ENCODE assay signal across 8 cellular contexts in genomic region chr10:27998954-27999275, GRCh38. TPM values are rescaled to one million over a fixed set of nuclear protein-coding genes. Genes with fewer than 3 reads are reported as not detected.
DNase-seq lines count a peak whose midpoint lies in the region; ATAC-seq and TF ChIP-seq lines count a peak whose summit lies in the region.

ODAD2 (minus strand) TSS chr10:27999079; CDS start chr10:27995142, 3,937 bp downstream.

- H3K4me3 ChIP-seq in AG04450 (ENCODE audit: low read depth, low read length): peak within 1 kb of the TSS; percentile 72
- H3K4me3 ChIP-seq in ectodermal cell (ENCODE audit: insufficient read depth, low read depth, low read length): peak within 1 kb of the TSS; percentile 68

- no peaks in the 10 kb centered on the region for H3K4me1 ChIP-seq in ectodermal cell (ENCODE audit: control insufficient read depth, insufficient read depth, low read length)

- peak within 1 kb of the TSS; percentile 34 for H3K27ac ChIP-seq in AG04450 (ENCODE audit: low read depth, low read length)
- H3K27ac ChIP-seq in KOPT-K1 (ENCODE audit: low read depth, low read length, poor library complexity, severe bottlenecking): peak within 1 kb of the TSS; percentile 55
- H3K27ac ChIP-seq in ectodermal cell (ENCODE audit: insufficient read depth, low read depth, low read length, poor library complexity, severe bottlenecking): no peak within 1 kb of the TSS

- peak within 1 kb of the TSS; percentile 88 to 93 (median 91) for H3K4me3 Mint-ChIP-seq in nephron

- CTCF ChIA-PET in AG04450 (lab: Charles Lee): no interaction called here

- H3K36me3 ChIP-seq in KOPT-K1 (ENCODE audit: insufficient read depth, low read length) (no peaks in the 10 kb centered on the region), ectodermal cell (ENCODE audit: control insufficient read depth, insufficient read depth, low read length) (no peaks in the 10 kb centered on the region)

- peaks cover 1% of the 10 kb centered on the region for H3K27me3 ChIP-seq in AG04450 (ENCODE audit: control insufficient read depth, insufficient read depth, low read length)
- no peaks in the 10 kb centered on the region for H3K27me3 ChIP-seq in ectodermal cell (ENCODE audit: control insufficient read depth, insufficient read depth, low read length, poor library complexity, severe bottlenecking)

- no peaks in the 10 kb centered on the region for H3K36me3 Mint-ChIP-seq in nephron (ENCODE audit: low read depth)

- peaks cover 2% of the 10 kb centered on the region for H3K9me3 Mint-ChIP-seq in nephron

- DNase-seq in AG04450 (ENCODE audit: low read depth, low spot score) (no peak), OCI-M1 (lab: John Stamatoyannopoulos, UW) (no peak)

- H3K27ac Mint-ChIP-seq in nephron: peak within 1 kb of the TSS; percentile 68 to 89 (median 73)

- H3K27me3 Mint-ChIP-seq in nephron (ENCODE audit: low read depth): peaks cover 14% of the 10 kb centered on the region

- ATAC-seq in HG03159 (IDR thresholded peaks at IDR 0.05; ENCODE audit: unreplicated experiment) (no peak), HG02763 (IDR thresholded peaks at IDR 0.05; ENCODE audit: unreplicated experiment) (no peak), GM19035 (IDR thresholded peaks at IDR 0.05; ENCODE audit: unreplicated experiment) (no peak)

- WGBS in ectodermal cell, 2 experiments: 1 to 2% methylated on average over 29 to 30 of the region's 30 CpGs

- TF ChIP-seq CTCF in AG04450 (IDR thresholded peaks at IDR 0.05; ENCODE audit: low read depth, low read length) (no peak), nephron (IDR thresholded peaks at IDR 0.05; ENCODE audit: unreplicated experiment in 3 of 3) (no peak)

- no peaks in the 10 kb centered on the region for H3K9me3 ChIP-seq in AG04450 (ENCODE audit: control insufficient read depth, insufficient read depth, low read length)
- H3K9me3 ChIP-seq in KOPT-K1 (ENCODE audit: insufficient read depth, low read length, poor library complexity, severe bottlenecking): no peaks in the 10 kb centered on the region
- no peaks in the 10 kb centered on the region for H3K9me3 ChIP-seq in ectodermal cell (ENCODE audit: control insufficient read depth, low read length)

- POLR2A ChIA-PET in AG04450 (lab: Yijun Ruan, JAX): no interaction called here

- peaks cover 7% of the 10 kb centered on the region for H3K4me1 Mint-ChIP-seq in nephron

RNA-seq across cellular contexts. Expression of gene ODAD2, which starts in this region (rescaled TPM):
- polyA plus RNA-seq in AG04450 (2011; rRNA removed): 0.96 and 1.3 TPM in 2 replicates
- polyA minus RNA-seq in AG04450 (2011; rRNA and poly(A)+ RNA removed): 0.74 and 1.6 TPM in 2 replicates
- 9.0 TPM for polyA plus RNA-seq in ectodermal cell (2013, experiment 1 of 4)
- 6.5 TPM for polyA plus RNA-seq in ectodermal cell (2013, experiment 2 of 4)
- 6.0 TPM for polyA plus RNA-seq in ectodermal cell (2013, experiment 3 of 4)
- 8.2 TPM for polyA plus RNA-seq in ectodermal cell (2013, experiment 4 of 4)
